12 cellular contexts compared by ENCODE assay signal in genomic region chr9:86741311-86742215, GRCh38.
DNase-seq lines count a peak whose midpoint lies in the region; ATAC-seq and TF ChIP-seq lines count a peak whose summit lies in the region.
"Had no signal": no experiment of that assay in that cellular context is flagged by ENCODE, and none has a peak within 500 bp of the region (broad histone marks: within the 10 kb centered on the region; RNA-seq: fewer than 3 reads in every experiment).

No MANE protein-coding gene starts in this region.

- TF ChIP-seq RAD21 in HCT116 (IDR thresholded peaks at IDR 0.05; ENCODE audit: low read depth) = peak; percentile 39; the same call in 1 of the 2 replicates

- H3K79me2 ChIP-seq in HCT116 (ENCODE audit: insufficient read depth, low read length) = no peaks in the 10 kb centered on the region

- peak overlapping the region; percentile 67 for H3K4me2 ChIP-seq in HCT116 (ENCODE audit: low read length)

- H3K4me3 ChIP-seq in HCT116 (replicated peaks in 1 of 2; ENCODE audit: low read depth in 1 of 2, low read length in 2 of 2) = peak overlapping the region in 1 of 2 experiments; percentile 25; a peak in 1 of 4 replicates
- no peak overlapping the region for H3K4me3 ChIP-seq in cardiac muscle cell
- no peak overlapping the region for H3K4me3 ChIP-seq in psoas muscle
- no peak overlapping the region for H3K4me3 ChIP-seq in spleen
- H3K4me3 ChIP-seq in H7 (ENCODE audit: insufficient read depth, low read depth, low read length) = no peak overlapping the region
- H3K4me3 ChIP-seq: SJSA1 had no signal

- H3K9me2 ChIP-seq in HCT116 (ENCODE audit: insufficient read depth) = no peaks in the 10 kb centered on the region

- TF ChIP-seq CTCF in HCT116 (IDR thresholded peaks at IDR 0.05 in 2 of 3, conservative IDR thresholded peaks at IDR 0.05 in 1 of 3; ENCODE audit: borderline replicate concordance in 1 of 3, insufficient read depth in 1 of 3, low read depth in 2 of 3, low read length in 2 of 3) (no peak), cardiac muscle cell (IDR thresholded peaks at IDR 0.05; ENCODE audit: low read depth, low read length) (no peak), psoas muscle (IDR thresholded peaks at IDR 0.05) (no peak), spleen (IDR thresholded peaks at IDR 0.05 in 8 of 11, conservative IDR thresholded peaks at IDR 0.05 in 3 of 11) (no peak)

- WGBS in psoas muscle, 3 donors = 38 to 47% (median 39%) methylated on average over 8 of the region's 8 CpGs
- WGBS in spleen, 5 donors = 78 to 86% (median 81%) methylated on average over 8 of the region's 8 CpGs

- no peak overlapping the region for H3K9ac ChIP-seq in HCT116 (ENCODE audit: low read length)

- TF ChIP-seq POLR2A in HCT116 (IDR thresholded peaks at IDR 0.05; ENCODE audit: borderline replicate concordance, extremely low read depth, insufficient read depth, insufficient read length) (no peak), spleen (IDR thresholded peaks at IDR 0.05) (no peak)

- H3K4me1 ChIP-seq in HCT116 (ENCODE audit: control insufficient read depth in 1 of 2, insufficient read depth in 2 of 2, low read length in 2 of 2) (peaks cover 7 to 18% of the 10 kb centered on the region in 2 experiments), cardiac muscle cell (ENCODE audit: low read depth) (peaks cover 17% of the 10 kb centered on the region), psoas muscle (no peaks in the 10 kb centered on the region), spleen (no peaks in the 10 kb centered on the region)
- H3K4me1 ChIP-seq: SJSA1 had no signal

- ATAC-seq in HCT116 (peak; percentile 90), psoas muscle (peak in 3 of 4 donors; percentile 30 to 59 (median 50)), HG03432 (IDR thresholded peaks at IDR 0.05; ENCODE audit: unreplicated experiment) (no peak)

- H3K27ac ChIP-seq in HCT116 (ENCODE audit: low read depth, low read length) (no peak overlapping the region), cardiac muscle cell (peak overlapping the region; percentile 77), psoas muscle (no peak overlapping the region), spleen (no peak overlapping the region)
- H3K27ac ChIP-seq: SJSA1 had no signal

- POLR2A ChIA-PET in HCT116 (lab: Charles Lee) = interaction anchor here (1.3 kb wide), 2 partner anchors 14 to 25 kb away, joined by 3 to 4 read pairs; no protein-coding TSS in a partner anchor

- RAD21 ChIA-PET in HCT116 (lab: Charles Lee; ENCODE audit: low non-redundant PET in 1 of 2, low total read pairs in 2 of 2, uncharacterized antibody in 2 of 2, unreplicated experiment in 2 of 2) = no interaction called here

- no TSS peak for BruUV-seq in HCT116 (replicated peaks; lab: Mats Ljungman, UMichigan)

- intact Hi-C loops in HCT116 (cut with micrococcal nuclease) (no loop called here), psoas muscle (cut with DNase I) (loop anchor here in 1 of 2 donors (10.0 kb wide), 1 partner anchor 63 kb away; no protein-coding TSS in a partner anchor), spleen (cut with DNase I; ENCODE audit: low total_unique reads) (no loop called here)

- DNase-seq in HCT116 (ENCODE audit: low read depth, low spot score) = peak; percentile 87
- peak; percentile 78 for DNase-seq in amniotic epithelial cell (ENCODE audit: low read depth)
- peak; percentile 65 to 82 for DNase-seq in cardiac muscle cell (ENCODE audit: low read depth in 1 of 2, low spot score in 1 of 2)
- no peak for DNase-seq in psoas muscle
- no peak for DNase-seq in spleen
- DNase-seq in Ammon's horn (ENCODE audit: low spot score) = no peak
- no peak for DNase-seq in H7
- DNase-seq: activated CD4-positive, alpha-beta T cell treated with anti-CD3 and anti-CD28 coated beads, Interleukin-2, amount 10 ng/mL, durations not matched to agents 24 days and 14 days; NCI-H187 treated with DMSO at 0.1 percent for 48 hours; stimulated activated CD4-positive, alpha-beta T cell treated with anti-CD3 and anti-CD28 coated beads, Interleukin-12 subunit alpha, Interleukin-12 subunit beta, amount 100 ng/mL, for 4 hours had no signal

- CTCF ChIA-PET in HCT116 (lab: Charles Lee) = no interaction called here

- H2AFZ ChIP-seq in HCT116 (ENCODE audit: low read depth, low read length, poor library complexity, severe bottlenecking) = no peak overlapping the region

- H4K20me1 ChIP-seq in HCT116 (ENCODE audit: insufficient read depth) = no peaks in the 10 kb centered on the region

- H3K27me3 ChIP-seq in HCT116 (ENCODE audit: insufficient read depth, low read length) = no peaks in the 10 kb centered on the region
- H3K27me3 ChIP-seq in cardiac muscle cell = no peaks in the 10 kb centered on the region
- no peaks in the 10 kb centered on the region for H3K27me3 ChIP-seq in psoas muscle (ENCODE audit: insufficient read depth in 3 of 3, low read length in 2 of 3)
- H3K27me3 ChIP-seq in spleen (replicated peaks in 1 of 7) = no peaks in the 10 kb centered on the region
- H3K27me3 ChIP-seq in H7 (ENCODE audit: control insufficient read depth, insufficient read depth, low read length) = no peaks in the 10 kb centered on the region
- H3K27me3 ChIP-seq: SJSA1 had no signal

- H3K36me3 ChIP-seq in HCT116 (ENCODE audit: control insufficient read depth in 1 of 2, insufficient read depth in 2 of 2, low read length in 2 of 2) (no peaks in the 10 kb centered on the region), cardiac muscle cell (no peaks in the 10 kb centered on the region), psoas muscle (ENCODE audit: insufficient read depth in 1 of 2, low read depth in 1 of 2) (no peaks in the 10 kb centered on the region), spleen (no peaks in the 10 kb centered on the region), H7 (replicated peaks; ENCODE audit: control insufficient read depth, insufficient read depth, low read length) (no peaks in the 10 kb centered on the region)
- H3K36me3 ChIP-seq: SJSA1 had no signal

- H3K9me3 ChIP-seq in HCT116 (ENCODE audit: control insufficient read depth in 1 of 2, insufficient read depth in 1 of 2, low read depth in 1 of 2, low read length in 2 of 2) = no peaks in the 10 kb centered on the region
- H3K9me3 ChIP-seq in cardiac muscle cell (ENCODE audit: low read depth) = no peaks in the 10 kb centered on the region
- H3K9me3 ChIP-seq in psoas muscle = no peaks in the 10 kb centered on the region
- no peaks in the 10 kb centered on the region for H3K9me3 ChIP-seq in spleen
- H3K9me3 ChIP-seq: SJSA1 had no signal

TF ChIP-seq in HCT116, 20 proteins besides CTCF, POLR2A, EP300 and RAD21 (continues in another document):
- TF ChIP-seq FOSL1 (IDR thresholded peaks at IDR 0.05; ENCODE audit: low read depth) (peak; percentile 80; the same call in 1 of the 2 replicates), YY1 (IDR thresholded peaks at IDR 0.05; ENCODE audit: extremely low read depth, insufficient replicate concordance, low read depth, low read length) (no peak), ZNF274 (IDR thresholded peaks at IDR 0.05; ENCODE audit: low read depth, low read length) (no peak), MAX (IDR thresholded peaks at IDR 0.05) (0 out of 2 replicates have a peak, but pooled peaks have one; percentile 38), ZFX (IDR thresholded peaks at IDR 0.05) (no peak), REST (IDR thresholded peaks at IDR 0.05; ENCODE audit: low read depth) (no peak), ZBTB33 (IDR thresholded peaks at IDR 0.05; ENCODE audit: extremely low read depth, insufficient replicate concordance, low read length) (no peak), ELF1 (IDR thresholded peaks at IDR 0.05; ENCODE audit: borderline replicate concordance, low read depth) (no peak), SRF (IDR thresholded peaks at IDR 0.05; ENCODE audit: low read depth) (no peak)

Comparison
In these comparisons a context has a peak if more than half of its experiments do, and no peak if none do; other contexts are left out.
1. DNase-seq: peak in HCT116 (single experiment), amniotic epithelial cell (single experiment) and cardiac muscle cell (2 of 2); none in psoas muscle (0 of 2), spleen (single experiment), Ammon's horn (single experiment) and H7 (single experiment).